8 cellular contexts compared by ENCODE assay signal in the genomic region with DNA sequence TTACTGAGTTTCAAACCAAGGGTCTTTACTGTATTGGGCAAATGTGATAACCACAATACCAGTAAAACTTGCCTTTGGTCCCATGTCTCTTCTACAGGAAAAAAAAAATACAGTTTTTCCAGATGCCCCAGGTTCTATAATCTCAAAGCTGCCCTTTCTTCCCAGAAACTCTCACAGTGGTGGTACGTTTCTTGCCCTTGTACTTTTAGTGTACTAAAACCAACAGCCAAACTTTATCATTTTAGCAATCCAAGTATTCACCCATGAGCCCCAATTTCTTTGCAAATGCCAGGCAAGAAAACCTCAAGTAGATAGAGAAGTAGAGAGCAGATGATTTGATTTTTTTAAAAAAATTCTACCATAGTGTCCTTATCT.
DNase-seq lines count a peak whose midpoint lies in the region; ATAC-seq and TF ChIP-seq lines count a peak whose summit lies in the region.

No MANE protein-coding gene starts in this region.

- peak overlapping the region in 7 of 8 donors; percentile 23 to 91 (median 85) for H3K4me3 Mint-ChIP-seq in CD4-positive, alpha-beta memory T cell
- peak overlapping the region; percentile 80 to 88 (median 88) for H3K4me3 Mint-ChIP-seq in nephron

- TF ChIP-seq CTCF in mammary epithelial cell (conservative IDR thresholded peaks at IDR 0.05 in 1 of 2, IDR thresholded peaks at IDR 0.05 in 1 of 2; ENCODE audit: extremely low read depth in 1 of 2, insufficient read depth in 1 of 2, low read depth in 1 of 2, low read length in 2 of 2) (no peak), nephron (IDR thresholded peaks at IDR 0.05; ENCODE audit: unreplicated experiment in 3 of 3) (no peak)

- H3K9me3 Mint-ChIP-seq in CD4-positive, alpha-beta memory T cell, result peaks cover 0 to 10% (median 0%) of the 10 kb centered on the region in 8 donors
- H3K9me3 Mint-ChIP-seq in nephron, result no peaks in the 10 kb centered on the region

- ATAC-seq in GM21390 (IDR thresholded peaks at IDR 0.05; ENCODE audit: unreplicated experiment), result no peak

- DNase-seq in CD4-positive, alpha-beta memory T cell, result no peak
- no peak for DNase-seq in Karpas-422
- DNase-seq in mammary epithelial cell, result no peak
- DNase-seq in epidermal melanocyte (ENCODE audit: insufficient read length, low spot score), result no peak
- no peak for DNase-seq in stimulated activated CD4-positive, alpha-beta T cell treated with anti-CD3 and anti-CD28 coated beads, Interleukin-4, amount 100 ng/mL, for 24 hours
- DNase-seq in CD1c-positive myeloid dendritic cell (ENCODE audit: extremely low spot score), result no peak

- peaks cover 0 to 5% of the 10 kb centered on the region in 2 donors for H3K27me3 Mint-ChIP-seq in CD4-positive, alpha-beta memory T cell
- peaks cover 8% of the 10 kb centered on the region for H3K27me3 Mint-ChIP-seq in nephron (ENCODE audit: low read depth)

- peak overlapping the region in 4 of 7 donors; percentile 16 to 99 (median 76) for H3K27ac Mint-ChIP-seq in CD4-positive, alpha-beta memory T cell
- H3K27ac Mint-ChIP-seq in nephron, result peak overlapping the region in 1 of 3 experiments; percentile 28

- CTCF ChIA-PET in CD4-positive, alpha-beta memory T cell (lab: Charles Lee; ENCODE audit: partially characterized antibody), result interaction anchor here (1.2 to 6.7 kb wide), 9 partner anchors 13 to 578 kb away, joined by 3 to 70 read pairs (median 5); partner anchors contain the start of gene POM121L2
- CTCF ChIA-PET in mammary epithelial cell (lab: Charles Lee; ENCODE audit: low non-redundant PET), result interaction anchor here (0.7 kb wide), 1 partner anchor 1071 kb away, joined by 5 read pairs; no protein-coding TSS in a partner anchor

- intact Hi-C loops in CD4-positive, alpha-beta memory T cell (cut with micrococcal nuclease), result loop anchor here (5.0 to 10.0 kb wide), 3 partner anchors 367 to 1732 kb away; partner anchors contain the start of gene ZNF391
- intact Hi-C loops in mammary epithelial cell (cut with micrococcal nuclease), result loop anchor here (5.0 to 10.0 kb wide), 3 partner anchors 162 to 457 kb away; partner anchors contain the start of gene ZNF184

- H3K27me3 ChIP-seq in CD4-positive, alpha-beta memory T cell (ENCODE audit: insufficient read depth, low read length), result no peaks in the 10 kb centered on the region
- H3K27me3 ChIP-seq in Karpas-422 (ENCODE audit: low read length) (no peaks in the 10 kb centered on the region), mammary epithelial cell (ENCODE audit: insufficient read depth, low read length) (no peaks in the 10 kb centered on the region)

- WGBS in mammary epithelial cell (ENCODE audit: low coverage, missing lambda C conversion rate), result 4% methylated on average over 1 of the region's 1 CpG

- H3K4me2 ChIP-seq in Karpas-422 (ENCODE audit: low read depth, low read length, poor library complexity, severe bottlenecking) (peak overlapping the region; percentile 99), mammary epithelial cell (ENCODE audit: insufficient read depth, low read depth, low read length) (peak overlapping the region; percentile 63)

- H3K9ac ChIP-seq in Karpas-422 (ENCODE audit: low read length), result peak overlapping the region; percentile 66; the same call in 1 of the 2 replicates
- H3K9ac ChIP-seq in mammary epithelial cell (ENCODE audit: insufficient read depth, low read length), result no peak overlapping the region

- H2AFZ ChIP-seq in Karpas-422 (ENCODE audit: low read length), result no peak overlapping the region
- H2AFZ ChIP-seq in mammary epithelial cell (ENCODE audit: low read depth, low read length), result no peak overlapping the region

- POLR2A ChIA-PET in CD4-positive, alpha-beta memory T cell (lab: Charles Lee; ENCODE audit: partially characterized antibody), result interaction anchor here (0.7 to 3.4 kb wide), 15 partner anchors 16 to 609 kb away, joined by 3 to 39 read pairs (median 4); a partner anchor contains a TSS

- peaks cover 15 to 47% (median 26%) of the 10 kb centered on the region in 4 donors for H3K4me1 Mint-ChIP-seq in CD4-positive, alpha-beta memory T cell
- peaks cover 4% of the 10 kb centered on the region for H3K4me1 Mint-ChIP-seq in nephron

- H3K4me3 ChIP-seq in CD4-positive, alpha-beta memory T cell (ENCODE audit: low read length in 2 of 2), result no peak overlapping the region
- H3K4me3 ChIP-seq in Karpas-422 (ENCODE audit: low read length), result peak overlapping the region; percentile 84
- H3K4me3 ChIP-seq in mammary epithelial cell (replicated peaks in 1 of 3; ENCODE audit: insufficient read depth in 1 of 3, low read depth in 2 of 3, low read length in 3 of 3), result peak overlapping the region; percentile 49 to 86 (median 61)

- H3K79me2 ChIP-seq in Karpas-422 (ENCODE audit: low read length) (no peaks in the 10 kb centered on the region), mammary epithelial cell (ENCODE audit: insufficient read depth, low read length) (no peaks in the 10 kb centered on the region)

- H3K9me2 ChIP-seq in Karpas-422 (replicated peaks; ENCODE audit: insufficient read depth, low read length), result no peaks in the 10 kb centered on the region

- peaks cover 20% of the 10 kb centered on the region for H3K4me1 ChIP-seq in CD4-positive, alpha-beta memory T cell (ENCODE audit: insufficient read depth, low read length)
- peaks cover 24% of the 10 kb centered on the region for H3K4me1 ChIP-seq in Karpas-422 (ENCODE audit: low read length)
- H3K4me1 ChIP-seq in mammary epithelial cell (ENCODE audit: insufficient read depth, low read length), result no peaks in the 10 kb centered on the region

- no peak overlapping the region for H3K27ac ChIP-seq in CD4-positive, alpha-beta memory T cell (ENCODE audit: low read depth, low read length)
- H3K27ac ChIP-seq in Karpas-422 (ENCODE audit: low read length) (no peak overlapping the region), mammary epithelial cell (ENCODE audit: insufficient read depth, low read depth, low read length) (no peak overlapping the region)

- in situ Hi-C loops in mammary epithelial cell (cut with MboI; ENCODE audit: low sequenced_read_pairs in 2 of 2), result loop anchor here in 1 of 2 donors (5.0 kb wide), 1 partner anchor 237 kb away; no protein-coding TSS in a partner anchor

- H4K20me1 ChIP-seq in Karpas-422 (ENCODE audit: insufficient read depth, low read depth, low read length) (no peaks in the 10 kb centered on the region), mammary epithelial cell (ENCODE audit: insufficient read depth, low read length) (no peaks in the 10 kb centered on the region)

- no peaks in the 10 kb centered on the region for H3K9me3 ChIP-seq in CD4-positive, alpha-beta memory T cell (ENCODE audit: control insufficient read depth in 1 of 2, low read length in 2 of 2)
- H3K9me3 ChIP-seq in Karpas-422 (ENCODE audit: low read length), result no peaks in the 10 kb centered on the region
- no peaks in the 10 kb centered on the region for H3K9me3 ChIP-seq in mammary epithelial cell (replicated peaks; ENCODE audit: insufficient read depth, low read length)

- dilution Hi-C loops in mammary epithelial cell (cut with HindIII; ENCODE audit: low sequenced_read_pairs), result no loop called here

- BruUV-seq in mammary epithelial cell (replicated peaks; lab: Mats Ljungman, UMichigan), result no TSS peak

- no peaks in the 10 kb centered on the region for H3K36me3 ChIP-seq in CD4-positive, alpha-beta memory T cell (ENCODE audit: insufficient read depth, low read length)
- H3K36me3 ChIP-seq in Karpas-422 (ENCODE audit: insufficient read depth, low read length), result no peaks in the 10 kb centered on the region
- H3K36me3 ChIP-seq in mammary epithelial cell (ENCODE audit: insufficient read depth, low read length), result no peaks in the 10 kb centered on the region

- peaks cover 0 to 10% of the 10 kb centered on the region in 2 donors for H3K36me3 Mint-ChIP-seq in CD4-positive, alpha-beta memory T cell
- H3K36me3 Mint-ChIP-seq in nephron (ENCODE audit: low read depth), result no peaks in the 10 kb centered on the region

Comparison
In these comparisons a context has a peak if more than half of its experiments do, and no peak if none do; other contexts are left out.
1. H3K4me3 ChIP-seq: peak in Karpas-422 (single experiment) and mammary epithelial cell (3 of 3); none in CD4-positive, alpha-beta memory T cell (0 of 2).